Comparison of ENCODE assay signal across 25 cellular contexts in the genomic region with DNA sequence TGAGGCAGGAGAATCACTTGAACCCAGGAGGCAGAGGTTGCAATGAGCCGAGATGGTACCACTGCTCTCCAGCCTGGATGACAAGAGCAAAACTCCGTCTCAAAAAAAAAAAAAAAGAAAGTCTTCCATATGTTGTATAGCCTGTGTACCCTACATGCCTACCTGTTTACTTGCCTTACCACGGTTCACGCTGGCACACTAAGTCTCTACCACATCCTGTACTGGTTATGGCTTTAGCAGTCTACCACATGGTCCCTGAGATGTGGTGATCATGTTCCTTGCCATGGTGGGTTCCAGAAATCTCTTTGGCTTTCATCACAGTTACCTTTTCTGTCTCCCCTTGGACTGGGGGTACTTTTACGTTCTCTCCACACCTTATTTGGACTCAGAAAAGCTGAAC.
DNase-seq lines count a peak whose midpoint lies in the region; ATAC-seq and TF ChIP-seq lines count a peak whose summit lies in the region.
"Had no signal": no experiment of that assay in that cellular context is flagged by ENCODE, and none has a peak within 500 bp of the region (broad histone marks: within the 10 kb centered on the region; RNA-seq: fewer than 3 reads in every experiment).

No MANE protein-coding gene starts in this region.

- H3K9me3 Mint-ChIP-seq in activated T-cell treated with anti-CD3 and anti-CD28 coated beads, Interleukin-2, amount 50 U/mL, for 72 hours: no peaks in the 10 kb centered on the region
- H3K9me3 Mint-ChIP-seq: T-helper 2 cell treated with Interferon-gamma antibody and Interleukin-4, amounts not matched to agents 5 μg/mL and 100 μg/mL, for 36 hours; WTC11 had no signal

- H3K9me3 ChIP-seq in lower lobe of right lung (no peaks in the 10 kb centered on the region), aorta (ENCODE audit: control insufficient read depth, low read length) (no peaks in the 10 kb centered on the region)
- H3K9me3 ChIP-seq: body of pancreas, MG63, upper lobe of left lung had no signal

- H3K4me3 ChIP-seq in lower lobe of right lung: no peak overlapping the region
- H3K4me3 ChIP-seq in aorta (ENCODE audit: low read length in 2 of 2): no peak overlapping the region
- H3K4me3 ChIP-seq: body of pancreas, MG63, upper lobe of left lung had no signal

- peaks cover 21% of the 10 kb centered on the region for H3K27me3 Mint-ChIP-seq in activated T-cell treated with anti-CD3 and anti-CD28 coated beads, Interleukin-2, amount 50 U/mL, for 72 hours (ENCODE audit: low read depth)

- H3K36me3 Mint-ChIP-seq in activated T-cell treated with anti-CD3 and anti-CD28 coated beads, Interleukin-2, amount 50 U/mL, for 72 hours (ENCODE audit: insufficient read depth in 2 of 2): no peaks in the 10 kb centered on the region
- H3K36me3 Mint-ChIP-seq: WTC11 had no signal

- peaks cover 11% of the 10 kb centered on the region for H3K4me1 Mint-ChIP-seq in activated T-cell treated with anti-CD3 and anti-CD28 coated beads, Interleukin-2, amount 50 U/mL, for 72 hours (ENCODE audit: low read depth)

- no peaks in the 10 kb centered on the region for H3K4me1 ChIP-seq in lower lobe of right lung
- no peaks in the 10 kb centered on the region for H3K4me1 ChIP-seq in aorta (ENCODE audit: control insufficient read depth in 1 of 2, insufficient read depth in 2 of 2, low read length in 2 of 2)
- H3K4me1 ChIP-seq: body of pancreas, upper lobe of left lung had no signal

- no peaks in the 10 kb centered on the region for H3K36me3 ChIP-seq in lower lobe of right lung
- H3K36me3 ChIP-seq in aorta (ENCODE audit: control insufficient read depth in 1 of 2, insufficient read depth in 2 of 2, low read length in 1 of 2): no peaks in the 10 kb centered on the region
- H3K36me3 ChIP-seq: MG63, upper lobe of left lung had no signal

- no peak overlapping the region for H3K4me3 Mint-ChIP-seq in activated T-cell treated with anti-CD3 and anti-CD28 coated beads, Interleukin-2, amount 50 U/mL, for 72 hours
- H3K4me3 Mint-ChIP-seq: T-helper 2 cell treated with Interferon-gamma antibody and Interleukin-4, amounts not matched to agents 5 μg/mL and 100 μg/mL, for 36 hours; WTC11 had no signal

- DNase-seq in activated T-cell treated with anti-CD3 and anti-CD28 coated beads, Interleukin-2, amount 50 U/mL, for 72 hours: peak in 1 of 2 donors; percentile 10
- DNase-seq in activated T-cell treated with anti-CD3 and anti-CD28 coated beads, Interleukin-2, amount 50 U/mL, for 48 hours: no peak
- DNase-seq in lower lobe of right lung (no peak), aorta (no peak), T1000 (lab: John Stamatoyannopoulos, UW) (no peak), NCI-H774 (lab: John Stamatoyannopoulos, UW) (no peak)
- DNase-seq: body of pancreas; Calu3; foreskin melanocyte; KBM-7; mammary epithelial cell; MG63; NCI-H1417; NCI-H2081; NCI-H226; NCI-H748 treated with DMSO at 0.1 percent for 48 hours; nucleus accumbens; stimulated activated CD8-positive, alpha-beta memory T cell treated with anti-CD3 and anti-CD28 coated beads, Interleukin-4, amount 100 ng/mL, for 48 hours; upper lobe of left lung had no signal

- TF ChIP-seq CTCF in VCaP (conservative IDR thresholded peaks at IDR 0.05) (no peak), lower lobe of right lung (IDR thresholded peaks at IDR 0.05) (no peak)

- intact Hi-C loops in lower lobe of right lung (cut with DNase I) (no loop called here), aorta (cut with DNase I) (no loop called here)

- ATAC-seq in activated T-cell treated with anti-CD3 and anti-CD28 coated beads, Interleukin-2, amount 50 U/mL, for 72 hours (replicated peaks in 1 of 2): peak; percentile 75 to 78
- peak; percentile 33 to 56 for ATAC-seq in lower lobe of right lung
- ATAC-seq in HG03571 (IDR thresholded peaks at IDR 0.05; ENCODE audit: unreplicated experiment): no peak
- no peak for ATAC-seq in aorta (ENCODE audit: low FRiP score)
- ATAC-seq: body of pancreas, esophagus mucosa, SK-N-SH treated with all-trans-retinoic acid at 6 μM for 48 hours, WTC11 had no signal

- peak overlapping the region; percentile 57 for H3K27ac ChIP-seq in VCaP
- no peak overlapping the region for H3K27ac ChIP-seq in lower lobe of right lung
- H3K27ac ChIP-seq in aorta (ENCODE audit: low read depth in 1 of 2, low read length in 2 of 2): no peak overlapping the region
- H3K27ac ChIP-seq: body of pancreas, upper lobe of left lung had no signal

- 94 to 96% methylated on average over 5 of the region's 5 CpGs for WGBS in aorta, 2 donors

- H3K27me3 ChIP-seq in lower lobe of right lung (ENCODE audit: low read depth): no peaks in the 10 kb centered on the region
- no peaks in the 10 kb centered on the region for H3K27me3 ChIP-seq in aorta (ENCODE audit: control insufficient read depth in 1 of 2, insufficient read depth in 2 of 2, low read length in 1 of 2)
- H3K27me3 ChIP-seq: body of pancreas, MG63, upper lobe of left lung had no signal

- no peak overlapping the region for H3K27ac Mint-ChIP-seq in activated T-cell treated with anti-CD3 and anti-CD28 coated beads, Interleukin-2, amount 50 U/mL, for 72 hours
- H3K27ac Mint-ChIP-seq: T-helper 2 cell treated with Interferon-gamma antibody and Interleukin-4, amounts not matched to agents 5 μg/mL and 100 μg/mL, for 36 hours; WTC11 had no signal

Comparison
In these comparisons a context has a peak if more than half of its experiments do, and no peak if none do; other contexts are left out.
1. ATAC-seq: peak in activated T-cell treated with anti-CD3 and anti-CD28 coated beads, Interleukin-2, amount 50 U/mL, for 72 hours (2 of 2) and lower lobe of right lung (2 of 2); none in HG03571 (single experiment) and aorta (single experiment).